ENCODE assay signal across 31 cellular contexts in genomic region chr10:67487906-67488619, GRCh38.
"Had no signal": no experiment of that assay in that cellular context is flagged by ENCODE, and none has a peak within 500 bp of the region (broad histone marks: within the 10 kb centered on the region; RNA-seq: fewer than 3 reads in every experiment).

No MANE protein-coding gene starts in this region.

- H3K27ac ChIP-seq: ascending aorta, cardiac muscle cell, SJSA1, WERI-Rb-1 had no signal

- H3K4me3 Mint-ChIP-seq: activated CD4-positive, alpha-beta T cell treated with anti-CD3 and anti-CD28 coated beads, Interleukin-2, amount 10 ng/mL, durations not matched to agents 24 days and 14 days; activated CD8-positive, alpha-beta T cell treated with anti-CD3 and anti-CD28 coated beads for 36 hours; activated naive CD8-positive, alpha-beta T cell treated with anti-CD3 and anti-CD28 coated beads for 36 hours; activated T-cell treated with anti-CD3 and anti-CD28 coated beads, Interleukin-2, amount 50 U/mL, for 72 hours; activated T-helper 17 cell treated with anti-CD3 and anti-CD28 coated beads, Interleukin-2, amount 50 U/mL, for 72 hours; central memory CD8-positive, alpha-beta T cell had no signal

- H3K9me3 ChIP-seq: MG63, SJSA1, SK-N-SH had no signal

- H3K36me3 ChIP-seq: ascending aorta, cardiac muscle cell, MG63, SJSA1, WERI-Rb-1 had no signal

- H3K4me1 Mint-ChIP-seq: activated CD4-positive, alpha-beta T cell treated with anti-CD3 and anti-CD28 coated beads, Interleukin-2, amount 10 ng/mL, durations not matched to agents 24 days and 14 days; activated T-helper 17 cell treated with anti-CD3 and anti-CD28 coated beads, Interleukin-2, amount 50 U/mL, for 72 hours; central memory CD8-positive, alpha-beta T cell had no signal

- H3K27ac Mint-ChIP-seq: activated CD4-positive, alpha-beta T cell treated with anti-CD3 and anti-CD28 coated beads, Interleukin-2, amount 10 ng/mL, durations not matched to agents 24 days and 14 days; activated CD8-positive, alpha-beta T cell treated with anti-CD3 and anti-CD28 coated beads for 36 hours; activated naive CD8-positive, alpha-beta T cell treated with anti-CD3 and anti-CD28 coated beads for 36 hours; activated T-cell treated with anti-CD3 and anti-CD28 coated beads, Interleukin-2, amount 50 U/mL, for 72 hours had no signal

- H3K9me3 Mint-ChIP-seq: activated CD4-positive, alpha-beta T cell treated with anti-CD3 and anti-CD28 coated beads, Interleukin-2, amount 10 ng/mL, durations not matched to agents 24 days and 14 days; activated naive CD8-positive, alpha-beta T cell treated with anti-CD3 and anti-CD28 coated beads for 36 hours; activated T-cell treated with anti-CD3 and anti-CD28 coated beads, Interleukin-2, amount 50 U/mL, for 72 hours; central memory CD8-positive, alpha-beta T cell had no signal

- H3K27me3 Mint-ChIP-seq: activated CD4-positive, alpha-beta T cell treated with anti-CD3 and anti-CD28 coated beads, Interleukin-2, amount 10 ng/mL, durations not matched to agents 24 days and 14 days had no signal

- H3K36me3 Mint-ChIP-seq: activated naive CD8-positive, alpha-beta T cell treated with anti-CD3 and anti-CD28 coated beads for 36 hours had no signal

- DNase-seq: activated CD4-positive, alpha-beta T cell treated with anti-CD3 and anti-CD28 coated beads, Interleukin-2, amount 10 ng/mL, durations not matched to agents 24 days and 14 days; activated CD4-positive, alpha-beta T cell treated with anti-CD3 and anti-CD28 coated beads, Interleukin-2, amount 50 U/mL, for 4 hours; activated effector memory CD4-positive, alpha-beta T cell treated with anti-CD3 and anti-CD28 coated beads, Interleukin-2, amount 50 U/mL, for 16 hours; activated naive CD4-positive, alpha-beta T cell; activated naive CD4-positive, alpha-beta T cell treated with anti-CD3 and anti-CD28 coated beads, Interleukin-2, amount 50 U/mL, for 16 hours; activated naive CD8-positive, alpha-beta T cell treated with anti-CD3 and anti-CD28 coated beads for 36 hours; activated T-cell treated with anti-CD3 and anti-CD28 coated beads, Interleukin-2, amount 50 U/mL, for 1 hour; activated T-cell treated with anti-CD3 and anti-CD28 coated beads, Interleukin-2, amount 50 U/mL, for 72 hours; amygdala; Karpas-422; KBM-7; NCI-H1105; NCI-H1417 treated with DMSO at 0.1 percent for 48 hours; NCI-H187 treated with DMSO at 0.1 percent for 48 hours; NCI-H2081; NCI-H345; NCI-H524 treated with DMSO at 0.1 percent for 48 hours; Right ventricle myocardium superior; SK-N-SH; SW 1271; T-helper 1 cell; T-helper 2 cell; T-helper 9 cell; WERI-Rb-1 had no signal

- H3K27me3 ChIP-seq: ascending aorta, cardiac muscle cell, MG63, SJSA1 had no signal

- H3K4me1 ChIP-seq: ascending aorta, SJSA1 had no signal

- H3K4me3 ChIP-seq: ascending aorta, cardiac muscle cell, MG63, SJSA1 had no signal
